2 cellular contexts compared by ENCODE assay signal in the genomic region with DNA sequence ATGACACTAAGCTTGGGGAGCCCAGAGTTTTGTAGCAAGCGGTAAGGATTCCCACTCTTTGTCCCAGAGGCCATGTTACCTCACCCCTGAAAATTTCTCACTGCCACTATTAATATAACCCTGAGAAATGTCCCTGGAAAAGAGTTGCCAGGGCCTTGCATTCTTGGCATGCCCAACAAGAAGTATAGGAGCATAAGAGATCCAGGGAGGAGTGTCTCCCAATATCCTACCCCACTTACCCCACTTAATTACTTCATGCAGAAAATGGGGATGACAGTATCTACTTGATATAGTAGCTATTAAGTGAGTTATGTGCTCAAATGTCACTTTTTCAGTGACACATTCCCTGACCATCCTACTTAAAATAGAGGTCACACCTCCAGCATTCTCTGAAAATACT.
TF ChIP-seq lines count a peak whose summit lies in the region.

No MANE protein-coding gene starts in this region.

TF ChIP-seq in HepG2, 621 proteins besides CTCF, POLR2A, EP300 and RAD21:
- TF ChIP-seq CHD2 (IDR thresholded peaks at IDR 0.05; ENCODE audit: low read depth, low read length) (no peak), HNRNPLL (IDR thresholded peaks at IDR 0.05; ENCODE audit: low read depth, low read length, poor library complexity, severe bottlenecking) (no peak), TBX3 (IDR thresholded peaks at IDR 0.05; ENCODE audit: borderline replicate concordance) (no peak), ZNF3 (CRISPR knock-in tag; IDR thresholded peaks at IDR 0.05) (no peak), KAT7 (CRISPR knock-in tag; IDR thresholded peaks at IDR 0.05; ENCODE audit: borderline replicate concordance) (no peak), LCORL (IDR thresholded peaks at IDR 0.05) (no peak), LCORL (CRISPR knock-in tag; IDR thresholded peaks at IDR 0.05) (no peak)
- TF ChIP-seq, protein P1, sequence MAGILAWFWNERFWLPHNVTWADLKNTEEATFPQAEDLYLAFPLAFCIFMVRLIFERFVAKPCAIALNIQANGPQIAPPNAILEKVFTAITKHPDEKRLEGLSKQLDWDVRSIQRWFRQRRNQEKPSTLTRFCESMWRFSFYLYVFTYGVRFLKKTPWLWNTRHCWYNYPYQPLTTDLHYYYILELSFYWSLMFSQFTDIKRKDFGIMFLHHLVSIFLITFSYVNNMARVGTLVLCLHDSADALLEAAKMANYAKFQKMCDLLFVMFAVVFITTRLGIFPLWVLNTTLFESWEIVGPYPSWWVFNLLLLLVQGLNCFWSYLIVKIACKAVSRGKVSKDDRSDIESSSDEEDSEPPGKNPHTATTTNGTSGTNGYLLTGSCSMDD (CRISPR knock-in tag; IDR thresholded peaks at IDR 0.05) = no peak

TF ChIP-seq in endothelial cell of umbilical vein, 7 proteins besides CTCF, POLR2A, EP300 and RAD21:
- TF ChIP-seq EZH2 (IDR thresholded peaks at IDR 0.05; ENCODE audit: borderline replicate concordance, low read depth, low read length, severe bottlenecking) (no peak), MYC (IDR thresholded peaks at IDR 0.05; ENCODE audit: low read depth, low read length) (no peak), POLR2AphosphoS5 (IDR thresholded peaks at IDR 0.05; ENCODE audit: insufficient read depth, low read depth, low read length) (no peak), JUN (IDR thresholded peaks at IDR 0.05; ENCODE audit: borderline replicate concordance, insufficient read depth, insufficient read length, low read depth) (no peak), GATA2 (IDR thresholded peaks at IDR 0.05; ENCODE audit: insufficient read depth, insufficient read length, low read depth, low read length) (no peak), FOS (IDR thresholded peaks at IDR 0.05; ENCODE audit: borderline replicate concordance, insufficient read depth, low read length) (no peak)
- TF ChIP-seq, protein P2, sequence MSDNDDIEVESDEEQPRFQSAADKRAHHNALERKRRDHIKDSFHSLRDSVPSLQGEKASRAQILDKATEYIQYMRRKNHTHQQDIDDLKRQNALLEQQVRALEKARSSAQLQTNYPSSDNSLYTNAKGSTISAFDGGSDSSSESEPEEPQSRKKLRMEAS (IDR thresholded peaks at IDR 0.05; ENCODE audit: insufficient read depth, insufficient read length) = no peak
TF ChIP-seq in endothelial cell of umbilical vein: peak in this region for 0.
